Comparison of ENCODE assay signal across 11 cellular contexts in the genomic region with DNA sequence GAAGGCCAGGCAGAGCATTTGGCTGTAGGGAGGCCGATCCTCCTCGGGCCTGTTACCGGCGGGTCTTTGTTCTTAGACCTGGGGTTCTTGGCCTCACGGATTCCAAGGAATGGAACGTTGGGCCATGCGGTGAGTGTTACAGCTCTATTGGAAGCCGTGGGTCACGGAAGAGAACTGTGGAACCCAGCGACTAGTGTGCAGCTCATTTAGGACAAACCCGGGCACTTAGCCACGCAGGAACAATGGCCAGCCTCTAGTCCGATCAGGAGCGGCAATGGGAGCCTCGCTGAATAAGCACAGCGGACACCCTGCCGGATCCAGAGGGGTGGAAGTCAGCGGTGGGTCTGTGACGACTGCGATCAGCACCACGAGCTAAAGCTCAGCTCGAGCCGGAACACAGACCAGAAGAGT. TPM values are rescaled to one million over a fixed set of nuclear protein-coding genes. Genes with fewer than 3 reads are reported as not detected.
DNase-seq lines count a peak whose midpoint lies in the region; ATAC-seq and TF ChIP-seq lines count a peak whose summit lies in the region.
"Had no signal": no experiment of that assay in that cellular context is flagged by ENCODE, and none has a peak within 500 bp of the region (broad histone marks: within the 10 kb centered on the region; RNA-seq: fewer than 3 reads in every experiment).

No MANE protein-coding gene starts in this region.

- no peak for TF ChIP-seq CTCF in PC-9 (conservative IDR thresholded peaks at IDR 0.05)

- H3K27me3 ChIP-seq in PC-9 (ENCODE audit: insufficient read depth, low read depth) (no peaks in the 10 kb centered on the region), duodenal mucosa (ENCODE audit: control insufficient read depth in 1 of 2, insufficient read depth in 2 of 2, low read length in 2 of 2) (no peaks in the 10 kb centered on the region), mucosa of stomach (ENCODE audit: control insufficient read depth, insufficient read depth, low read length) (no peaks in the 10 kb centered on the region)
- H3K27me3 ChIP-seq: ovary had no signal

- TSS peak; percentile 89 for BruUV-seq in PC-9 (replicated peaks; lab: Mats Ljungman, UMichigan)

- H3K9ac ChIP-seq in duodenal mucosa (ENCODE audit: low read depth in 1 of 2, low read length in 2 of 2) (peak overlapping the region; percentile 51 to 79), mucosa of stomach (ENCODE audit: low read length) (peak overlapping the region; percentile 71)

- POLR2A ChIA-PET in PC-9 (lab: Charles Lee; ENCODE audit: unreplicated experiment): interaction anchor here (0.6 to 1.6 kb wide), 9 partner anchors 30 to 379 kb away, joined by 3 to 22 read pairs (median 4); a partner anchor contains a TSS

- H4K20me1 ChIP-seq in PC-9 (ENCODE audit: insufficient read depth): no peaks in the 10 kb centered on the region

- H3K9me3 ChIP-seq in PC-9 (ENCODE audit: insufficient read depth, low read depth) (no peaks in the 10 kb centered on the region), duodenal mucosa (ENCODE audit: control insufficient read depth in 1 of 2, low read length in 2 of 2) (no peaks in the 10 kb centered on the region), mucosa of stomach (ENCODE audit: control insufficient read depth, low read length) (no peaks in the 10 kb centered on the region)
- H3K9me3 ChIP-seq: ovary had no signal

- H3F3A ChIP-seq in PC-9 (ENCODE audit: insufficient read depth, low read depth): peaks cover 52% of the 10 kb centered on the region

- CTCF ChIA-PET in PC-9 (lab: Charles Lee): interaction anchor here (0.7 to 1.9 kb wide), 4 partner anchors 26 to 191 kb away, joined by 4 to 12 read pairs (median 8); a partner anchor contains a TSS

- H3K4me3 ChIP-seq in PC-9 (peak overlapping the region; percentile 30; the same call in 1 of the 2 replicates), duodenal mucosa (ENCODE audit: low read depth in 1 of 2, low read length in 2 of 2) (no peak overlapping the region), mucosa of stomach (ENCODE audit: low read length) (no peak overlapping the region)
- H3K4me3 ChIP-seq: ovary had no signal

- ATAC-seq in GM18907 (IDR thresholded peaks at IDR 0.05; ENCODE audit: unreplicated experiment) (no peak), GM18867 (IDR thresholded peaks at IDR 0.05; ENCODE audit: unreplicated experiment) (no peak)

- H2AFZ ChIP-seq in PC-9: no peak overlapping the region

- no peaks in the 10 kb centered on the region for H3K36me3 ChIP-seq in PC-9 (ENCODE audit: low read depth)
- peaks cover 8 to 18% of the 10 kb centered on the region in 2 donors for H3K36me3 ChIP-seq in duodenal mucosa (ENCODE audit: control insufficient read depth in 1 of 2, insufficient read depth in 2 of 2, low read length in 2 of 2)
- H3K36me3 ChIP-seq in mucosa of stomach (ENCODE audit: control insufficient read depth, insufficient read depth, low read length): no peaks in the 10 kb centered on the region
- H3K36me3 ChIP-seq: ovary had no signal

- intact Hi-C loops in PC-9 (cut with micrococcal nuclease; ENCODE audit: unreplicated experiment): loop anchor here (1.0 to 2.0 kb wide), 4 partner anchors 37 to 188 kb away; a partner anchor contains a TSS

- H3K4me2 ChIP-seq in PC-9: peak overlapping the region; percentile 74

- no peaks in the 10 kb centered on the region for H3K9me2 ChIP-seq in PC-9 (ENCODE audit: insufficient read depth)

- H3K27ac ChIP-seq in PC-9 (peak overlapping the region; percentile 99), duodenal mucosa (ENCODE audit: low read depth, low read length) (peak overlapping the region; percentile 94), temporal lobe (ENCODE audit: low read depth, low read length) (peak overlapping the region; percentile 41)

- peaks cover 51% of the 10 kb centered on the region for H3K4me1 ChIP-seq in PC-9 (replicated peaks; ENCODE audit: insufficient read depth)
- peaks cover 27 to 31% of the 10 kb centered on the region in 2 donors for H3K4me1 ChIP-seq in duodenal mucosa (ENCODE audit: control insufficient read depth in 1 of 2, insufficient read depth in 2 of 2, low read length in 2 of 2)
- peaks cover 44% of the 10 kb centered on the region for H3K4me1 ChIP-seq in mucosa of stomach (ENCODE audit: control insufficient read depth, insufficient read depth, low read length)

- peaks cover 8% of the 10 kb centered on the region; the same call in 1 of the 2 replicates for H3K79me2 ChIP-seq in PC-9 (ENCODE audit: low read depth)

- DNase-seq in PC-9 (no peak), HUDEP-2 (lab: John Stamatoyannopoulos, UW; ENCODE audit: unreplicated experiment in 76 of 76) (no peak)
- no peak for DNase-seq in activated CD8-positive, alpha-beta memory T cell treated with anti-CD3 and anti-CD28 coated beads, Interleukin-2, amount 50 U/mL, for 48 hours
- DNase-seq: activated CD4-positive, alpha-beta memory T cell treated with anti-CD3 and anti-CD28 coated beads, Interleukin-2, amount 10 ng/mL, durations not matched to agents 7 days and 5 days; glutamatergic neuron had no signal

RNA-seq across cellular contexts. Expression of a gene that starts 53.9 kb away (rescaled TPM):
- total RNA-seq in PC-9 (2021) (54.4 and 87.1 TPM in 2 replicates), temporal lobe (19.7 TPM)

Comparison
In these comparisons a context has a peak if more than half of its experiments do, and no peak if none do; other contexts are left out.
1. H3K27ac ChIP-seq: peak in every context shown above with its lines; median percentile 99 in PC-9; 94 in duodenal mucosa; 41 in temporal lobe.